ENCODE assay signal across 24 cellular contexts in the genomic region with DNA sequence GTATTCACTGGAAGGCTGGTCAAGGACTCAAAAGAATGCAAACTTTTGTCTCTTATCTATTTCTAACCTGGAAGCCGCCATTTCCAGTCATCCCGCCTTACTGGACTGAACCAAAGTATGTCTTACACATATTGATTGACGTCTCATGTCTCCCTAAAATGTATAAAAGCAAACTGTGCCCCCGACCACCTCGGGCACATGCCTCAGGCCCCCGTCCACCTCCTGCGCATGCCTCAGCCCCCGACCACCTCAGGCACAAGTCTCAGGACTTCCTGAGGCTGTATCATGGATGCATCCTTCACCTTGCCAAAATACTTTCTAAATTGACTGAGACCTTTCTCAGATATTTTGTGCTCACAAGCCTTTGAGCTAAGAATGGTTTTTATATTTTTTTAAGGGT.
"Had no signal": no experiment of that assay in that cellular context is flagged by ENCODE, and none has a peak within 500 bp of the region (broad histone marks: within the 10 kb centered on the region; RNA-seq: fewer than 3 reads in every experiment).

No MANE protein-coding gene starts in this region.

- H3K4me3 Mint-ChIP-seq: IgD-negative memory B cell had no signal

- H3K27ac ChIP-seq: KMS-11, RWPE1 had no signal

- H3K4me3 ChIP-seq: K562 had no signal

- ATAC-seq: K562, Panc1, PC-3 had no signal

- H3K9ac ChIP-seq: KMS-11, SK-N-SH had no signal

- H3K9me3 ChIP-seq: SK-N-SH had no signal

- DNase-seq: Kasumi-1; MM.1S; MV-4-11; NCI-H1048; NCI-H1105; NCI-H1417 treated with DMSO at 0.1 percent for 48 hours; NCI-H187; NCI-H2029; NCI-H2081 treated with DMSO at 0.1 percent for 48 hours; NCI-H2171 treated with DMSO at 0.1 percent for 48 hours; NCI-H345; NCI-H446 treated with DMSO at 0.1 percent for 48 hours; NCI-H510A treated with DMSO at 0.1 percent for 48 hours; NCI-H526; NCI-H82; NK-92 treated with Interleukin-12 subunit alpha and Interleukin-12 subunit beta, amount 100 ng/mL, for 24 hours; PC-3; SHP77; SK-N-SH had no signal

- H3K27ac Mint-ChIP-seq: IgD-negative memory B cell had no signal
